Comparison of ENCODE assay signal across 8 cellular contexts in the genomic region with DNA sequence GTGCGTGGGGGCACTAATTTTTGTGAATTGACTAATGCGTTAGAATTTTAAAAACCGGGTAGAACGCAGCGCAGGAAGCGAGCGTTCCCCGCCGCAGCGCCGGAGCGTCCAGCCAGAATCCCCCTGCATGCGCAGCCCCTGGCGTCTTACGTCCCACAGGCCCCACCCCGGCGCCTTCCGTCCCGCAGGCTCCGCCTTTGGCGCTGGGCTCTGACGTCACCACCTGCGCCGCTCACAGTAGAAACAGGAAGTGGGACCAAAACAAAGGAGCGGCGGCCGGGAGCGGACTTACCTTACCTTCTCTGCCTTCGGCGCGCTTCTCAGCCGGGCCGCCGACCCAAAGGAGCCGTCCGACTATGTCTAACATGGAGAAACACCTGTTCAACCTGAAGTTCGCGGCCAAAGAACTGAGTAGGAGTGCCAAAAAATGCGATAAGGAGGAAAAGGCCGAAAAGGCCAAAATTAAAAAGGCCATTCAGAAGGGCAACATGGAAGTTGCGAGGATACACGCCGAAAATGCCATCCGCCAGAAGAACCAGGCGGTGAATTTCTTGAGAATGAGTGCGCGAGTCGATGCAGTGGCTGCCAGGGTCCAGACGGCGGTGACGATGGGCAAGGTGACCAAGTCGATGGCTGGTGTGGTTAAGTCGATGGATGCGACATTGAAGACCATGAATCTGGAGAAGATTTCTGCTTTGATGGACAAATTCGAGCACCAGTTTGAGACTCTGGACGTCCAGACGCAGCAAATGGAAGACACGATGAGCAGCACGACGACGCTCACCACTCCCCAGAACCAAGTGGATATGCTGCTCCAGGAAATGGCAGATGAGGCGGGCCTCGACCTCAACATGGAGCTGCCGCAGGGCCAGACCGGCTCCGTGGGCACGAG. TPM values are rescaled to one million over a fixed set of nuclear protein-coding genes. Genes with fewer than 3 reads are reported as not detected.
A peak's percentile ranks its signal among the peaks of the same experiment; 100 is the strongest.
DNase-seq lines count a peak whose midpoint lies in the region; ATAC-seq and TF ChIP-seq lines count a peak whose summit lies in the region.

A gene with protein sequence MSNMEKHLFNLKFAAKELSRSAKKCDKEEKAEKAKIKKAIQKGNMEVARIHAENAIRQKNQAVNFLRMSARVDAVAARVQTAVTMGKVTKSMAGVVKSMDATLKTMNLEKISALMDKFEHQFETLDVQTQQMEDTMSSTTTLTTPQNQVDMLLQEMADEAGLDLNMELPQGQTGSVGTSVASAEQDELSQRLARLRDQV (plus strand): TSS at position 258 of the 892 bp plus-strand sequence. CDS start 99 bp downstream, at position 357.

- peaks cover 50% of the 10 kb centered on the region for H3K4me1 Mint-ChIP-seq in CD8-positive, alpha-beta T cell (ENCODE audit: low read depth)

- TF ChIP-seq CTCF in CD8-positive, alpha-beta T cell (IDR thresholded peaks at IDR 0.05) = no peak

- CTCF ChIA-PET in CD8-positive, alpha-beta T cell (lab: Charles Lee) = no interaction called here
- CTCF ChIA-PET in activated CD8-positive, alpha-beta memory T cell treated with anti-CD3 and anti-CD28 coated beads for 36 hours (lab: Charles Lee) = interaction anchor here (0.6 kb wide), 1 partner anchor 118 kb away, joined by 3 read pairs; no protein-coding TSS in a partner anchor

- DNase-seq in CD8-positive, alpha-beta T cell = peak; percentile 93 to 99 (median 97)
- DNase-seq in HS-5 (ENCODE audit: low read depth) (peak; percentile 75), medulla oblongata (ENCODE audit: extremely low spot score) (peak; percentile 98)
- DNase-seq in NK-92 treated with Interleukin-12 subunit alpha and Interleukin-12 subunit beta, amount 100 ng/mL, for 24 hours (lab: John Stamatoyannopoulos, UW) = peak; percentile 81
- DNase-seq in effector memory CD4-positive, alpha-beta T cell = peak; percentile 93 to 95 (median 94)
- peak; percentile 95 for DNase-seq in stimulated activated CD8-positive, alpha-beta memory T cell treated with anti-CD3 and anti-CD28 coated beads, Interleukin-12 subunit alpha, Interleukin-12 subunit beta, amount 100 ng/mL, for 1 hour (ENCODE audit: low read depth)

- peak within 1 kb of the TSS; percentile 100 for H3K27ac Mint-ChIP-seq in CD8-positive, alpha-beta T cell

- no peaks in the 10 kb centered on the region for H3K36me3 ChIP-seq in CD8-positive, alpha-beta T cell (ENCODE audit: insufficient read depth, low read length)
- H3K36me3 ChIP-seq in effector memory CD4-positive, alpha-beta T cell (ENCODE audit: control insufficient read depth, insufficient read depth, low read length) = no peaks in the 10 kb centered on the region

- no peaks in the 10 kb centered on the region for H3K27me3 ChIP-seq in CD8-positive, alpha-beta T cell (ENCODE audit: insufficient read depth, low read length)
- no peaks in the 10 kb centered on the region for H3K27me3 ChIP-seq in effector memory CD4-positive, alpha-beta T cell (replicated peaks; ENCODE audit: control insufficient read depth, insufficient read depth, low read length, poor library complexity, severe bottlenecking)

- H3K27ac ChIP-seq in CD8-positive, alpha-beta T cell (ENCODE audit: low read depth, low read length) = peak within 1 kb of the TSS; percentile 96
- H3K27ac ChIP-seq in effector memory CD4-positive, alpha-beta T cell (ENCODE audit: insufficient read depth, low read length, poor library complexity, severe bottlenecking) = peak within 1 kb of the TSS; percentile 95

- H3K4me3 Mint-ChIP-seq in CD8-positive, alpha-beta T cell = peak within 1 kb of the TSS; percentile 100

- peak within 1 kb of the TSS; percentile 94 for H3K4me3 ChIP-seq in CD8-positive, alpha-beta T cell (ENCODE audit: low read depth, low read length)
- peak within 1 kb of the TSS; percentile 82 for H3K4me3 ChIP-seq in effector memory CD4-positive, alpha-beta T cell (ENCODE audit: insufficient read depth, low read depth, low read length, poor library complexity, severe bottlenecking)

- H3K4me1 ChIP-seq in CD8-positive, alpha-beta T cell (ENCODE audit: insufficient read depth, low read length) = peaks cover 25% of the 10 kb centered on the region
- H3K4me1 ChIP-seq in effector memory CD4-positive, alpha-beta T cell (ENCODE audit: control insufficient read depth, insufficient read depth, low read length, poor library complexity, severe bottlenecking) = peaks cover 12% of the 10 kb centered on the region

- H3K9me3 ChIP-seq in CD8-positive, alpha-beta T cell (ENCODE audit: low read length) = no peaks in the 10 kb centered on the region
- H3K9me3 ChIP-seq in effector memory CD4-positive, alpha-beta T cell (ENCODE audit: control insufficient read depth, low read length) = no peaks in the 10 kb centered on the region

- H3K36me3 Mint-ChIP-seq in CD8-positive, alpha-beta T cell = peaks cover 32% of the 10 kb centered on the region

- POLR2A ChIA-PET in CD8-positive, alpha-beta T cell (lab: Charles Lee) = interaction anchor here (1.0 to 2.8 kb wide), 2 partner anchors 57 to 129 kb away, joined by 5 to 15 read pairs; a partner anchor contains a TSS
- POLR2A ChIA-PET in activated CD8-positive, alpha-beta memory T cell treated with anti-CD3 and anti-CD28 coated beads for 36 hours (lab: Charles Lee) = interaction anchor here (0.7 to 1.6 kb wide), 2 partner anchors 57 kb away, joined by 3 to 5 read pairs; a partner anchor contains a TSS

- no peaks in the 10 kb centered on the region for H3K27me3 Mint-ChIP-seq in CD8-positive, alpha-beta T cell (ENCODE audit: low read depth)

- intact Hi-C loops in CD8-positive, alpha-beta T cell (cut with DNase I, micrococcal nuclease) = loop anchor here (1.0 to 5.0 kb wide), 11 partner anchors 57 to 1934 kb away; a partner anchor contains a TSS

- no peaks in the 10 kb centered on the region for H3K9me3 Mint-ChIP-seq in CD8-positive, alpha-beta T cell

- ATAC-seq in CD8-positive, alpha-beta T cell = peak; percentile 83
- peak; percentile 94 for ATAC-seq in GM19467 (IDR thresholded peaks at IDR 0.05; ENCODE audit: unreplicated experiment)

RNA-seq across cellular contexts. Expression of the gene that starts here (rescaled TPM):
- total RNA-seq in CD8-positive, alpha-beta T cell = 10 to 100 TPM; 71.2 to 74.2 TPM
- total RNA-seq in activated CD8-positive, alpha-beta memory T cell treated with anti-CD3 and anti-CD28 coated beads for 36 hours = 10 to 100 TPM; 20.1 to 21.0 TPM

Comparison
In these comparisons a context has a peak if more than half of its experiments do, and no peak if none do; other contexts are left out.
1. Peak in every context shown above with its lines: DNase-seq, ATAC-seq, H3K4me3 ChIP-seq and H3K27ac ChIP-seq.